Comparison of ENCODE assay signal across 1 cellular context in the genomic region with DNA sequence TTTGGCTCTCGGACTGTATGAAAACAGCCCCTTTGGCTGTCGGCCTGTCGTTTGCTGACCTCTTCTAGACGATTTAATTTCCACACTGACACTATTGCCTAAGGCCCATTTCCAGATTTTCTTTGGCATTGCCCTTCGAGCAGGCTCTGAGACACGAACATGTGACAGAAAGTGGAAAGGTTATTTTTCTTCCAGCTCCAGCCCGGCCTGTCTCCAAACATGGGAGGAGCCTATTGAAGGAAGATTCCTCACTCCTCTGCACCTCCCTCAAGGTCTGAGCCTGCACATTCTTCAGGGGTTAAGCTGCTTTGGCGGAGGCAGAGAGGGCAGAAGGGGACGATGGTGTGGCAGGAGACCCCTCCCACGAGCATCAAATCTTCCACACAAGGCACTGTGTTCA.
TF ChIP-seq lines count a peak whose summit lies in the region.

No MANE protein-coding gene starts in this region.

TF ChIP-seq in HCT116, 20 proteins besides CTCF, POLR2A, EP300 and RAD21:
- TF ChIP-seq, protein P1, sequence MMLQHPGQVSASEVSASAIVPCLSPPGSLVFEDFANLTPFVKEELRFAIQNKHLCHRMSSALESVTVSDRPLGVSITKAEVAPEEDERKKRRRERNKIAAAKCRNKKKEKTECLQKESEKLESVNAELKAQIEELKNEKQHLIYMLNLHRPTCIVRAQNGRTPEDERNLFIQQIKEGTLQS (IDR thresholded peaks at IDR 0.05) = no peak
- TF ChIP-seq, protein P2, sequence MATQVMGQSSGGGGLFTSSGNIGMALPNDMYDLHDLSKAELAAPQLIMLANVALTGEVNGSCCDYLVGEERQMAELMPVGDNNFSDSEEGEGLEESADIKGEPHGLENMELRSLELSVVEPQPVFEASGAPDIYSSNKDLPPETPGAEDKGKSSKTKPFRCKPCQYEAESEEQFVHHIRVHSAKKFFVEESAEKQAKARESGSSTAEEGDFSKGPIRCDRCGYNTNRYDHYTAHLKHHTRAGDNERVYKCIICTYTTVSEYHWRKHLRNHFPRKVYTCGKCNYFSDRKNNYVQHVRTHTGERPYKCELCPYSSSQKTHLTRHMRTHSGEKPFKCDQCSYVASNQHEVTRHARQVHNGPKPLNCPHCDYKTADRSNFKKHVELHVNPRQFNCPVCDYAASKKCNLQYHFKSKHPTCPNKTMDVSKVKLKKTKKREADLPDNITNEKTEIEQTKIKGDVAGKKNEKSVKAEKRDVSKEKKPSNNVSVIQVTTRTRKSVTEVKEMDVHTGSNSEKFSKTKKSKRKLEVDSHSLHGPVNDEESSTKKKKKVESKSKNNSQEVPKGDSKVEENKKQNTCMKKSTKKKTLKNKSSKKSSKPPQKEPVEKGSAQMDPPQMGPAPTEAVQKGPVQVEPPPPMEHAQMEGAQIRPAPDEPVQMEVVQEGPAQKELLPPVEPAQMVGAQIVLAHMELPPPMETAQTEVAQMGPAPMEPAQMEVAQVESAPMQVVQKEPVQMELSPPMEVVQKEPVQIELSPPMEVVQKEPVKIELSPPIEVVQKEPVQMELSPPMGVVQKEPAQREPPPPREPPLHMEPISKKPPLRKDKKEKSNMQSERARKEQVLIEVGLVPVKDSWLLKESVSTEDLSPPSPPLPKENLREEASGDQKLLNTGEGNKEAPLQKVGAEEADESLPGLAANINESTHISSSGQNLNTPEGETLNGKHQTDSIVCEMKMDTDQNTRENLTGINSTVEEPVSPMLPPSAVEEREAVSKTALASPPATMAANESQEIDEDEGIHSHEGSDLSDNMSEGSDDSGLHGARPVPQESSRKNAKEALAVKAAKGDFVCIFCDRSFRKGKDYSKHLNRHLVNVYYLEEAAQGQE (IDR thresholded peaks at IDR 0.05; ENCODE audit: low read depth) = no peak
- TF ChIP-seq CEBPB (IDR thresholded peaks at IDR 0.05; ENCODE audit: low read depth) = no peak
- TF ChIP-seq SRF (IDR thresholded peaks at IDR 0.05; ENCODE audit: low read depth) = no peak
- TF ChIP-seq ZNF274 (IDR thresholded peaks at IDR 0.05; ENCODE audit: low read depth, low read length) = no peak
- TF ChIP-seq FOSL1 (IDR thresholded peaks at IDR 0.05; ENCODE audit: low read depth) = no peak
- no peak for TF ChIP-seq EZH2phosphoT487 (IDR thresholded peaks at IDR 0.05; ENCODE audit: borderline replicate concordance)
- TF ChIP-seq ELF1 (IDR thresholded peaks at IDR 0.05; ENCODE audit: borderline replicate concordance, low read depth) = no peak
- no peak for TF ChIP-seq SIN3A (IDR thresholded peaks at IDR 0.05; ENCODE audit: low read depth)
- TF ChIP-seq SP1 (IDR thresholded peaks at IDR 0.05; ENCODE audit: low read depth) = no peak
- TF ChIP-seq, protein P3, sequence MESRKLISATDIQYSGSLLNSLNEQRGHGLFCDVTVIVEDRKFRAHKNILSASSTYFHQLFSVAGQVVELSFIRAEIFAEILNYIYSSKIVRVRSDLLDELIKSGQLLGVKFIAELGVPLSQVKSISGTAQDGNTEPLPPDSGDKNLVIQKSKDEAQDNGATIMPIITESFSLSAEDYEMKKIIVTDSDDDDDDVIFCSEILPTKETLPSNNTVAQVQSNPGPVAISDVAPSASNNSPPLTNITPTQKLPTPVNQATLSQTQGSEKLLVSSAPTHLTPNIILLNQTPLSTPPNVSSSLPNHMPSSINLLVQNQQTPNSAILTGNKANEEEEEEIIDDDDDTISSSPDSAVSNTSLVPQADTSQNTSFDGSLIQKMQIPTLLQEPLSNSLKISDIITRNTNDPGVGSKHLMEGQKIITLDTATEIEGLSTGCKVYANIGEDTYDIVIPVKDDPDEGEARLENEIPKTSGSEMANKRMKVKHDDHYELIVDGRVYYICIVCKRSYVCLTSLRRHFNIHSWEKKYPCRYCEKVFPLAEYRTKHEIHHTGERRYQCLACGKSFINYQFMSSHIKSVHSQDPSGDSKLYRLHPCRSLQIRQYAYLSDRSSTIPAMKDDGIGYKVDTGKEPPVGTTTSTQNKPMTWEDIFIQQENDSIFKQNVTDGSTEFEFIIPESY (IDR thresholded peaks at IDR 0.05; ENCODE audit: extremely low read depth, insufficient replicate concordance, low read length) = no peak
- no peak for TF ChIP-seq POLR2AphosphoS5 (IDR thresholded peaks at IDR 0.05; ENCODE audit: low read depth, low read length)
- TF ChIP-seq, protein P4, sequence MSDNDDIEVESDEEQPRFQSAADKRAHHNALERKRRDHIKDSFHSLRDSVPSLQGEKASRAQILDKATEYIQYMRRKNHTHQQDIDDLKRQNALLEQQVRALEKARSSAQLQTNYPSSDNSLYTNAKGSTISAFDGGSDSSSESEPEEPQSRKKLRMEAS (IDR thresholded peaks at IDR 0.05) = no peak
- TF ChIP-seq JUND (IDR thresholded peaks at IDR 0.05) = no peak
- TF ChIP-seq ZFX (IDR thresholded peaks at IDR 0.05) = no peak
- TF ChIP-seq EZH2 (IDR thresholded peaks at IDR 0.05) = no peak
- TF ChIP-seq YY1 (IDR thresholded peaks at IDR 0.05; ENCODE audit: extremely low read depth, insufficient replicate concordance, low read depth, low read length) = no peak
- no peak for TF ChIP-seq TCF7L2 (IDR thresholded peaks at IDR 0.05; ENCODE audit: borderline replicate concordance, extremely low read depth, insufficient read depth, insufficient read length)
